8 cellular contexts compared by ENCODE assay signal in genomic region chr12:109093022-109093918, GRCh38. TPM values are rescaled to one million over a fixed set of nuclear protein-coding genes. Genes with fewer than 3 reads are reported as not detected.
A peak's percentile ranks its signal among the peaks of the same experiment; 100 is the strongest.
DNase-seq lines count a peak whose midpoint lies in the region; ATAC-seq and TF ChIP-seq lines count a peak whose summit lies in the region.

Gene ALKBH2 (minus strand): TSS chr12:109093472. CDS start chr12:109092786, 686 bp downstream.

- in situ Hi-C loops in GM13977 (cut with MboI; ENCODE audit: low pct_unique_long_range_greater_than_20kb, low sequenced_read_pairs, unreplicated experiment) = loop anchor here (25.0 kb wide), 2 partner anchors 231 to 431 kb away; partner anchors contain the start of gene SSH1

- H3K36me3 ChIP-seq in rectal smooth muscle tissue (ENCODE audit: control insufficient read depth, insufficient read depth, low read length) (peaks cover 14% of the 10 kb centered on the region), aorta (ENCODE audit: control insufficient read depth in 1 of 2, insufficient read depth in 2 of 2, low read length in 1 of 2) (peaks cover 0 to 2% of the 10 kb centered on the region in 2 donors)

- H3K9me3 ChIP-seq in right cardiac atrium (ENCODE audit: control insufficient read depth, low read length) (no peaks in the 10 kb centered on the region), aorta (ENCODE audit: control insufficient read depth, low read length) (no peaks in the 10 kb centered on the region)

- peak within 1 kb of the TSS; percentile 81 for H3K9ac ChIP-seq in rectal smooth muscle tissue (ENCODE audit: low read length)

- H3K27ac ChIP-seq in right cardiac atrium (ENCODE audit: low read length) (peak within 1 kb of the TSS; percentile 16), rectal smooth muscle tissue (ENCODE audit: low read depth, low read length) (peak within 1 kb of the TSS; percentile 62), aorta (ENCODE audit: low read depth in 1 of 2, low read length in 2 of 2) (peak within 1 kb of the TSS in 1 of 2 donors; percentile 34)

- TF ChIP-seq CTCF in GM13977 (IDR thresholded peaks at IDR 0.05; ENCODE audit: extremely low read depth, insufficient read depth, missing control alignments) = peak; percentile 98

- DNase-seq in GM13977 (ENCODE audit: low spot score) (peak; percentile 90), NCI-H187 (lab: John Stamatoyannopoulos, UW) (peak; percentile 88 to 95), T-helper 2 cell (peak; percentile 89 to 96 (median 93)), anterior cingulate cortex (lab: John Stamatoyannopoulos, UW) (peak; percentile 30 to 97 (median 88)), right cardiac atrium (peak; percentile 95 to 98 (median 97)), aorta (peak; percentile 96 to 98)

- H3K4me1 ChIP-seq in right cardiac atrium (ENCODE audit: control insufficient read depth, insufficient read depth, low read length) (peaks cover 3% of the 10 kb centered on the region), rectal smooth muscle tissue (ENCODE audit: control insufficient read depth, insufficient read depth, low read length) (peaks cover 13% of the 10 kb centered on the region), aorta (ENCODE audit: control insufficient read depth in 1 of 2, insufficient read depth in 2 of 2, low read length in 2 of 2) (no peaks in the 10 kb centered on the region)

- H3K27me3 ChIP-seq in right cardiac atrium (ENCODE audit: control insufficient read depth, insufficient read depth) (no peaks in the 10 kb centered on the region), rectal smooth muscle tissue (ENCODE audit: control insufficient read depth, insufficient read depth, low read length) (no peaks in the 10 kb centered on the region), aorta (ENCODE audit: control insufficient read depth in 1 of 2, insufficient read depth in 2 of 2, low read length in 1 of 2) (no peaks in the 10 kb centered on the region)

- intact Hi-C loops in right cardiac atrium (cut with DNase I) = loop anchor here in 2 of 4 donors (5.0 to 10.0 kb wide), 4 partner anchors 268 to 528 kb away; partner anchors contain the start of genes ISCU (in 1 of the 2), SART3 (in 1 of the 2) and SELPLG (in 1 of the 2)
- intact Hi-C loops in aorta (cut with DNase I) = loop anchor here (2.0 to 10.0 kb wide), 5 partner anchors 41 to 758 kb away; partner anchors contain the start of genes ISCU (in 2 of the 2), USP30 (in 2 of the 2), CMKLR1 (in 1 of the 2) and SART3 (in 1 of the 2)

- ATAC-seq in HG02938 (IDR thresholded peaks at IDR 0.05; ENCODE audit: unreplicated experiment) (peak; percentile 61), right cardiac atrium (peak; percentile 78 to 82), aorta (ENCODE audit: low FRiP score) (peak; percentile 87)

- WGBS in right cardiac atrium = 5% methylated on average over 45 of the region's 45 CpGs
- 3 to 4% methylated on average over 45 of the region's 45 CpGs for WGBS in aorta, 2 donors

- H3K4me3 ChIP-seq in right cardiac atrium (ENCODE audit: low read length) (peak within 1 kb of the TSS; percentile 66), rectal smooth muscle tissue (ENCODE audit: low read length) (peak within 1 kb of the TSS; percentile 85), aorta (ENCODE audit: low read length in 2 of 2) (peak within 1 kb of the TSS; percentile 62 to 85)

RNA-seq across cellular contexts. Expression of gene ALKBH2, which starts in this region (rescaled TPM):
- total RNA-seq in right cardiac atrium (10 to 100 TPM in 1 of 4 donors, 1 to 10 TPM in 3; 7.4 to 12.2 (median 7.6) TPM), aorta (10 to 100 TPM; 11.0 to 12.6 TPM)
- polyA plus RNA-seq in right cardiac atrium (12.2 TPM), aorta (10 to 100 TPM; 12.1 to 36.3 TPM)
